12 cellular contexts compared by ENCODE assay signal in the genomic region with DNA sequence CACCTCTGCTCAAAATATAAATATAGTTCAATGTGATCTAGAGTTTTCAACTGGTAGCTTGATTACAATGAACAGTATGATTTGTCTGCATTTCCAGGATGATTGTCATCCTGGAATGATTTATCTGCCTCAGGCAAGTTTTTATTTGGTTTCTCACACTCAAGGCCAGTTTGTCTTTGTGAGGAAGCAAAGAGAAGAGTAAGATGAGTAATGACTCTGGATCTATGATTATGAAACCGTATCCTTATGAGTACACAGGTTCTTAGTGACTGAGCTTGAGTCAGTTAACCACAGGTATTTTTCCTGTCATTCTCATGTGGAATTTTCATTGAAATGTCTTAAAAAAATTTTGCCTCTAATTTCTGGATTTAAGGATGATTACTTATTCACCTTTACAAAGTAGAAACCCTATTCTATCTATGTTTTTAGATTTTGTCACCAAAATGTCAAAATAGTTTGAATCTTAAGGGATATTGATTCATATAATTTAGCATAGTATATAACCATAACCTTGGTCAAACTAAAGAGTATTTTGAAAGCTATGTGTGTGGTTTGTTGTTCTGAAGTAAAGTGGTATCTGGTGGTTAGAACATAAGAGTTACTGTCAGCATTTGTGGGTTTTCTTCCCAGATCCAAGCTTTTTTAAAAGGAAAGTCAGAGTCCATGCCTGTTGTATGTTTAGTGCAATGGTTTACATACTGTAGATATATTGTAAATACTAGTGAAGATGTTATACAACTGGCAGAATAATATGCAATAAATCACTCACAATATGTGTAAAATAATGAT.
A peak's percentile ranks its signal among the peaks of the same experiment; 100 is the strongest.
DNase-seq lines count a peak whose midpoint lies in the region; ATAC-seq and TF ChIP-seq lines count a peak whose summit lies in the region.
"Had no signal": no experiment of that assay in that cellular context is flagged by ENCODE, and none has a peak within 500 bp of the region (broad histone marks: within the 10 kb centered on the region; RNA-seq: fewer than 3 reads in every experiment).

No MANE protein-coding gene starts in this region.

- H3K27me3 Mint-ChIP-seq in type B pancreatic cell: no peaks in the 10 kb centered on the region
- H3K27me3 Mint-ChIP-seq in T-helper 2 cell treated with Interferon-gamma antibody and Interleukin-4, amounts not matched to agents 5 μg/mL and 100 μg/mL, for 36 hours (ENCODE audit: low read depth): no peaks in the 10 kb centered on the region
- H3K27me3 Mint-ChIP-seq: dendritic cell treated with granulocyte-macrophage colony-stimulating factor and Interleukin-4, amounts not matched to agents 40 ng/mL and 50 ng/mL, for 4 days had no signal

- no peak for TF ChIP-seq CTCF in type B pancreatic cell (conservative IDR thresholded peaks at IDR 0.05)

- peak; percentile 9 for DNase-seq in NCI-H510A treated with DMSO at 0.1 percent for 48 hours (lab: John Stamatoyannopoulos, UW)
- DNase-seq in NCI-H510A (lab: John Stamatoyannopoulos, UW): no peak
- peak; percentile 99 for DNase-seq in SK-MEL-5 (ENCODE audit: low read depth, low spot score)
- peak; percentile 87 for DNase-seq in fibroblast of the conjunctiva (ENCODE audit: low read depth)
- DNase-seq in type B pancreatic cell (ENCODE audit: extremely low spot score, unreplicated experiment): no peak
- DNase-seq in T-helper 2 cell treated with Interferon-gamma antibody and Interleukin-4, amounts not matched to agents 5 μg/mL and 100 μg/mL, for 36 hours (ENCODE audit: low spot score): no peak
- no peak for DNase-seq in activated CD8-positive, alpha-beta memory T cell treated with anti-CD3 and anti-CD28 coated beads, Interleukin-2, amount 50 U/mL, for 4 hours
- DNase-seq: BE2C, naive B cell, NCI-H2171 treated with DMSO at 0.1 percent for 48 hours had no signal

- no peaks in the 10 kb centered on the region for H3K36me3 Mint-ChIP-seq in type B pancreatic cell
- H3K36me3 Mint-ChIP-seq in T-helper 2 cell treated with Interferon-gamma antibody and Interleukin-4, amounts not matched to agents 5 μg/mL and 100 μg/mL, for 36 hours (ENCODE audit: low read depth): no peaks in the 10 kb centered on the region
- H3K36me3 Mint-ChIP-seq: naive B cell had no signal

- no peak overlapping the region for H3K4me3 Mint-ChIP-seq in type B pancreatic cell
- no peak overlapping the region for H3K4me3 Mint-ChIP-seq in T-helper 2 cell treated with Interferon-gamma antibody and Interleukin-4, amounts not matched to agents 5 μg/mL and 100 μg/mL, for 36 hours
- H3K4me3 Mint-ChIP-seq: dendritic cell treated with granulocyte-macrophage colony-stimulating factor and Interleukin-4, amounts not matched to agents 40 ng/mL and 50 ng/mL, for 4 days; naive B cell had no signal

- in situ Hi-C loops in SK-MEL-5 (cut with HindIII; ENCODE audit: low pct_unique_long_range_greater_than_20kb, low sequenced_read_pairs): no loop called here

- peak overlapping the region; percentile 66 for H3K27ac Mint-ChIP-seq in type B pancreatic cell
- H3K27ac Mint-ChIP-seq in T-helper 2 cell treated with Interferon-gamma antibody and Interleukin-4, amounts not matched to agents 5 μg/mL and 100 μg/mL, for 36 hours: no peak overlapping the region
- H3K27ac Mint-ChIP-seq: dendritic cell treated with granulocyte-macrophage colony-stimulating factor and Interleukin-4, amounts not matched to agents 40 ng/mL and 50 ng/mL, for 4 days; naive B cell had no signal

- no peaks in the 10 kb centered on the region for H3K4me1 Mint-ChIP-seq in type B pancreatic cell (ENCODE audit: unreplicated experiment)
- no peaks in the 10 kb centered on the region for H3K4me1 Mint-ChIP-seq in T-helper 2 cell treated with Interferon-gamma antibody and Interleukin-4, amounts not matched to agents 5 μg/mL and 100 μg/mL, for 36 hours (ENCODE audit: low read depth)
- H3K4me1 Mint-ChIP-seq: naive B cell had no signal

- ATAC-seq in GM21619 (IDR thresholded peaks at IDR 0.05; ENCODE audit: unreplicated experiment): no peak

- no peaks in the 10 kb centered on the region for H3K9me3 Mint-ChIP-seq in type B pancreatic cell
- no peaks in the 10 kb centered on the region for H3K9me3 Mint-ChIP-seq in T-helper 2 cell treated with Interferon-gamma antibody and Interleukin-4, amounts not matched to agents 5 μg/mL and 100 μg/mL, for 36 hours
- H3K9me3 Mint-ChIP-seq: dendritic cell treated with granulocyte-macrophage colony-stimulating factor and Interleukin-4, amounts not matched to agents 40 ng/mL and 50 ng/mL, for 4 days; naive B cell had no signal

Comparison
In these comparisons a context has a peak if more than half of its experiments do, and no peak if none do; other contexts are left out.
1. DNase-seq: peak in NCI-H510A treated with DMSO at 0.1 percent for 48 hours (single experiment), SK-MEL-5 (single experiment) and fibroblast of the conjunctiva (single experiment); none in NCI-H510A (single experiment), type B pancreatic cell (single experiment), T-helper 2 cell treated with Interferon-gamma antibody and Interleukin-4, amounts not matched to agents 5 μg/mL and 100 μg/mL, for 36 hours (single experiment) and activated CD8-positive, alpha-beta memory T cell treated with anti-CD3 and anti-CD28 coated beads, Interleukin-2, amount 50 U/mL, for 4 hours (single experiment).